Comparison of ENCODE assay signal across 26 cellular contexts in the genomic region with DNA sequence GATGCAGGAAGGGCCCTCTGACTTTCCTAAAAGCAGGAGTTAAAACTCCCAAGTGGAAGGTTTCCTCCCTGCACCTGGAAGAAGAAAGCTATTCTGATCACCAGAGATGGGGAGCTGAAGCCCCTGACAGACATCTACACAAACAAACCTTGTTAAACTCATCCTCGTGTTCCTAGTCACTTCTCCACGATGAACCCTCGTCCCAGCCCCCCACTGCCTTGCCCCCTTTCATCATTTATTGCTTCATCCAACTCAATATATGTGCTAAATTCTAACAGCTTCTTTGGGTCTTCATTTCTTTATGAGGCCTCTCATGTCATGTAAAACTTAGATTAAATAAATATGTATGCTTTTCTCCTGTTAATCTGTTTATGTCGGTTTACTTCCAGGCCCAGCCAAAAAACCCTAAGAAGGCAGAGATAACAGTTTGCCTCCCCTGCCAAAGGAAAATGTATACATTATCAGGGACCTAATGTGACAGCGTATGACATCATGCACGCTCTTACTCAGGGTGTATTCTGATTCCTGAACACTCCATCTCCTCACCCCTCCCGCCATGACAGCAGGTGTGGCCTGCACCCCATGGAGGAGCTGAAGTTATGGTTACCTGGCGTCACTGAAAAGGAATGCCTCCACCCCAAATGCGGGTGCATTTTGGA.
"Had no signal": no experiment of that assay in that cellular context is flagged by ENCODE, and none has a peak within 500 bp of the region (broad histone marks: within the 10 kb centered on the region; RNA-seq: fewer than 3 reads in every experiment).

No MANE protein-coding gene starts in this region.

- H3K9ac ChIP-seq: SK-N-SH had no signal

- DNase-seq: activated CD4-positive, alpha-beta memory T cell treated with anti-CD3 and anti-CD28 coated beads, Interleukin-2, amount 10 ng/mL, durations not matched to agents 7 days and 5 days; activated CD4-positive, alpha-beta T cell treated with anti-CD3 and anti-CD28 coated beads, Interleukin-2, amount 50 U/mL, for 1 hour; activated CD4-positive, CD25-positive, alpha-beta regulatory T cell; activated gamma-delta T cell; activated naive CD4-positive, alpha-beta T cell treated with anti-CD3 and anti-CD28 coated beads for 36 hours; activated T-cell treated with anti-CD3 and anti-CD28 coated beads for 4 hours; activated T-cell treated with anti-CD3 and anti-CD28 coated beads, Interleukin-2, amount 50 U/mL, for 48 hours; amygdala; Kasumi-1; NCI-H1105 treated with DMSO at 0.1 percent for 48 hours; NCI-H1436 treated with DMSO at 0.1 percent for 48 hours; NCI-H187; NCI-H2081 treated with DMSO at 0.1 percent for 48 hours; NCI-H446; NCI-H524; Peyer's patch; Right ventricle myocardium superior; SJCRH30; SK-N-SH; SW 1271 had no signal

- H3K4me1 ChIP-seq: Peyer's patch, SJCRH30 had no signal

- H3K4me2 ChIP-seq: SK-N-SH had no signal

- H3K27me3 Mint-ChIP-seq: activated CD4-positive, alpha-beta memory T cell treated with anti-CD3 and anti-CD28 coated beads, Interleukin-2, amount 10 ng/mL, durations not matched to agents 7 days and 5 days; activated naive CD8-positive, alpha-beta T cell; activated T-helper 17 cell treated with anti-CD3 and anti-CD28 coated beads, Interleukin-2, amount 50 U/mL, for 72 hours; brain; central memory CD8-positive, alpha-beta T cell had no signal

- H3K27ac ChIP-seq: Peyer's patch, RWPE1, SJCRH30 had no signal

- H3K4me3 ChIP-seq: Peyer's patch, SJCRH30 had no signal

- ATAC-seq: activated T-helper 17 cell treated with anti-CD3 and anti-CD28 coated beads, Interleukin-2, amount 50 U/mL, for 72 hours had no signal

- H3K9me3 ChIP-seq: Peyer's patch, SJCRH30, SK-N-SH had no signal

- H3K27ac Mint-ChIP-seq: activated CD4-positive, alpha-beta memory T cell treated with anti-CD3 and anti-CD28 coated beads, Interleukin-2, amount 10 ng/mL, durations not matched to agents 7 days and 5 days; activated naive CD4-positive, alpha-beta T cell treated with anti-CD3 and anti-CD28 coated beads for 36 hours; activated naive CD8-positive, alpha-beta T cell; activated T-helper 17 cell treated with anti-CD3 and anti-CD28 coated beads, Interleukin-2, amount 50 U/mL, for 72 hours had no signal

- H3K9me3 Mint-ChIP-seq: activated CD4-positive, alpha-beta memory T cell treated with anti-CD3 and anti-CD28 coated beads, Interleukin-2, amount 10 ng/mL, durations not matched to agents 7 days and 5 days; activated naive CD4-positive, alpha-beta T cell treated with anti-CD3 and anti-CD28 coated beads for 36 hours; activated T-helper 17 cell treated with anti-CD3 and anti-CD28 coated beads, Interleukin-2, amount 50 U/mL, for 72 hours; brain; central memory CD8-positive, alpha-beta T cell had no signal

- H3K4me3 Mint-ChIP-seq: activated CD4-positive, alpha-beta memory T cell treated with anti-CD3 and anti-CD28 coated beads, Interleukin-2, amount 10 ng/mL, durations not matched to agents 7 days and 5 days; activated naive CD4-positive, alpha-beta T cell treated with anti-CD3 and anti-CD28 coated beads for 36 hours; activated naive CD8-positive, alpha-beta T cell; activated T-helper 17 cell treated with anti-CD3 and anti-CD28 coated beads, Interleukin-2, amount 50 U/mL, for 72 hours; brain; central memory CD8-positive, alpha-beta T cell had no signal

- H3K36me3 ChIP-seq: SJCRH30 had no signal

- FAIRE-seq: astrocyte had no signal

- H3K27me3 ChIP-seq: Peyer's patch, SJCRH30 had no signal

- H3K4me1 Mint-ChIP-seq: activated CD4-positive, alpha-beta memory T cell treated with anti-CD3 and anti-CD28 coated beads, Interleukin-2, amount 10 ng/mL, durations not matched to agents 7 days and 5 days; activated T-helper 17 cell treated with anti-CD3 and anti-CD28 coated beads, Interleukin-2, amount 50 U/mL, for 72 hours; central memory CD8-positive, alpha-beta T cell had no signal
